In genomic region chr4:146142768-146143167, GRCh38 we compare ENCODE assay signal across 31 cellular contexts. TPM values are rescaled to one million over a fixed set of nuclear protein-coding genes. Genes with fewer than 3 reads are reported as not detected.
A peak's percentile ranks its signal among the peaks of the same experiment; 100 is the strongest.
DNase-seq lines count a peak whose midpoint lies in the region; ATAC-seq, FAIRE-seq and TF ChIP-seq lines count a peak whose summit lies in the region.
"Had no signal": no experiment of that assay in that cellular context is flagged by ENCODE, and none has a peak within 500 bp of the region (broad histone marks: within the 10 kb centered on the region; RNA-seq: fewer than 3 reads in every experiment).

No MANE protein-coding gene starts in this region.

- FAIRE-seq in GM18507 (lab: Jason Lieb, UNC) (peak; percentile 68), GM19239 (lab: Jason Lieb, UNC) (peak; percentile 40)
- FAIRE-seq: islet of Langerhans had no signal

- H3K79me2 ChIP-seq in PC-3 (ENCODE audit: low read length): no peaks in the 10 kb centered on the region
- H3K79me2 ChIP-seq: parathyroid adenoma had no signal

- DNase-seq in GM18507 (ENCODE audit: extremely low spot score, insufficient read length, low read depth) (no peak), GM19239 (ENCODE audit: insufficient read length, low spot score) (no peak), endodermal cell (peak; percentile 64), PC-3 (no peak), G401 (ENCODE audit: low spot score) (no peak)
- DNase-seq in activated CD4-positive, alpha-beta T cell treated with anti-CD3 and anti-CD28 coated beads, Interleukin-2, amount 50 U/mL, for 48 hours: no peak
- DNase-seq in central memory CD4-positive, alpha-beta T cell: no peak
- DNase-seq: ACHN; activated CD8-positive, alpha-beta memory T cell treated with anti-CD3 and anti-CD28 coated beads, Interleukin-2, amount 50 U/mL, for 48 hours; activated naive CD8-positive, alpha-beta T cell treated with anti-CD3 and anti-CD28 coated beads, Interleukin-2, amount 10 ng/mL, durations not matched to agents 7 days and 5 days; Caco-2; effector CD8-positive, alpha-beta T cell; esophagus squamous epithelium; IMR-90; mucosa of descending colon; NCI-H1105 treated with DMSO at 0.1 percent for 48 hours; NCI-H510A; NK-92 treated with Interleukin-12 subunit alpha and Interleukin-12 subunit beta, amount 100 ng/mL, for 24 hours; stimulated activated CD8-positive, alpha-beta memory T cell treated with anti-CD3 and anti-CD28 coated beads, Interleukin-4, amount 100 ng/mL, for 48 hours; T-helper 17 cell had no signal

- H3K4me3 Mint-ChIP-seq in endodermal cell: no peak overlapping the region
- H3K4me3 Mint-ChIP-seq: activated naive CD8-positive, alpha-beta T cell treated with anti-CD3 and anti-CD28 coated beads, Interleukin-2, amount 10 ng/mL, durations not matched to agents 7 days and 5 days; T-helper 17 cell had no signal

- H3K27me3 ChIP-seq in endodermal cell (ENCODE audit: control insufficient read depth, insufficient read depth, low read length, poor library complexity, severe bottlenecking) (peaks cover 5% of the 10 kb centered on the region), PC-3 (ENCODE audit: low read length) (peaks cover 59% of the 10 kb centered on the region)
- H3K27me3 ChIP-seq: BLaER1, esophagus squamous epithelium, gastroesophageal sphincter had no signal

- H3K36me3 ChIP-seq in endodermal cell (ENCODE audit: control insufficient read depth, insufficient read depth, low read length): no peaks in the 10 kb centered on the region
- H3K36me3 ChIP-seq in PC-3 (ENCODE audit: low read depth, low read length): no peaks in the 10 kb centered on the region
- H3K36me3 ChIP-seq: BLaER1, esophagus squamous epithelium, gastroesophageal sphincter, SJSA1 had no signal

- POLR2A ChIA-PET in PC-3 (lab: Charles Lee; ENCODE audit: unreplicated experiment): no interaction called here

- intact Hi-C loops in PC-3 (cut with micrococcal nuclease): no loop called here

- peaks cover 5% of the 10 kb centered on the region for H3K27me3 Mint-ChIP-seq in endodermal cell (ENCODE audit: insufficient read depth)

- H4K20me1 ChIP-seq in PC-3 (ENCODE audit: low read length): no peaks in the 10 kb centered on the region
- H4K20me1 ChIP-seq: BLaER1 had no signal

- peaks cover 12% of the 10 kb centered on the region for H3K4me1 ChIP-seq in endodermal cell (ENCODE audit: control insufficient read depth, insufficient read depth, low read length)
- H3K4me1 ChIP-seq in PC-3 (ENCODE audit: insufficient read depth, low read length): no peaks in the 10 kb centered on the region
- H3K4me1 ChIP-seq: BLaER1, Caco-2, esophagus squamous epithelium, gastroesophageal sphincter, parathyroid adenoma, SJSA1 had no signal

- H3F3A ChIP-seq in PC-3 (ENCODE audit: low read length, unreplicated experiment): no peaks in the 10 kb centered on the region

- peak overlapping the region; percentile 64 for H3K27ac Mint-ChIP-seq in endodermal cell
- H3K27ac Mint-ChIP-seq: activated naive CD8-positive, alpha-beta T cell treated with anti-CD3 and anti-CD28 coated beads, Interleukin-2, amount 10 ng/mL, durations not matched to agents 7 days and 5 days; activated T-helper 2 cell treated with anti-CD3 and anti-CD28 coated beads, Interferon-gamma antibody, Interleukin-2, Interleukin-4, amounts not matched to agents 10 μg/mL and 5 μg/mL and 100 μg/mL, durations not matched to agents 14 hours and 24 hours and 36 hours; T-helper 17 cell had no signal

- in situ Hi-C loops in G401 (cut with HindIII; ENCODE audit: low sequenced_read_pairs): no loop called here

- no peaks in the 10 kb centered on the region for H3K36me3 Mint-ChIP-seq in endodermal cell (ENCODE audit: low read depth)
- H3K36me3 Mint-ChIP-seq: activated naive CD8-positive, alpha-beta T cell treated with anti-CD3 and anti-CD28 coated beads, Interleukin-2, amount 10 ng/mL, durations not matched to agents 7 days and 5 days had no signal

- ATAC-seq in HG03175 (IDR thresholded peaks at IDR 0.05; ENCODE audit: unreplicated experiment) (peak; percentile 71), PC-3 (no peak)
- ATAC-seq: gastroesophageal sphincter, mucosa of descending colon, Panc1, sciatic nerve, T-helper 17 cell had no signal

- BruUV-seq in PC-3 (replicated peaks; lab: Mats Ljungman, UMichigan): no TSS peak

- no peaks in the 10 kb centered on the region for H3K9me3 Mint-ChIP-seq in endodermal cell
- H3K9me3 Mint-ChIP-seq: activated naive CD8-positive, alpha-beta T cell treated with anti-CD3 and anti-CD28 coated beads, Interleukin-2, amount 10 ng/mL, durations not matched to agents 7 days and 5 days; activated T-helper 2 cell treated with anti-CD3 and anti-CD28 coated beads, Interferon-gamma antibody, Interleukin-2, Interleukin-4, amounts not matched to agents 10 μg/mL and 5 μg/mL and 100 μg/mL, durations not matched to agents 14 hours and 24 hours and 36 hours had no signal

- H3K9ac ChIP-seq in endodermal cell (ENCODE audit: extremely low read depth, low read length, poor library complexity, severe bottlenecking) (no peak overlapping the region), PC-3 (ENCODE audit: low read length) (no peak overlapping the region)
- H3K9ac ChIP-seq: BLaER1, parathyroid adenoma had no signal

- H3K4me3 ChIP-seq in endodermal cell (ENCODE audit: low read length) (no peak overlapping the region), PC-3 (ENCODE audit: low read length) (no peak overlapping the region)
- H3K4me3 ChIP-seq: BLaER1, esophagus squamous epithelium, gastroesophageal sphincter, mucosa of descending colon, SJSA1 had no signal

- TF ChIP-seq CTCF in endodermal cell (conservative IDR thresholded peaks at IDR 0.05) (no peak), PC-3 (conservative IDR thresholded peaks at IDR 0.05; ENCODE audit: low read depth, low read length) (no peak)

- no peaks in the 10 kb centered on the region for H3K9me2 ChIP-seq in PC-3 (replicated peaks; ENCODE audit: low read length)

- H3K9me3 ChIP-seq in endodermal cell (ENCODE audit: control insufficient read depth, low read length): no peaks in the 10 kb centered on the region
- no peaks in the 10 kb centered on the region for H3K9me3 ChIP-seq in PC-3 (ENCODE audit: low read length)
- H3K9me3 ChIP-seq: BLaER1, Caco-2, esophagus squamous epithelium, gastroesophageal sphincter, mucosa of descending colon, SJSA1 had no signal

- CTCF ChIA-PET in PC-3 (lab: Charles Lee): no interaction called here

- H3K27ac ChIP-seq in endodermal cell (ENCODE audit: low read depth, low read length) (no peak overlapping the region), PC-3 (ENCODE audit: low read length) (no peak overlapping the region)
- H3K27ac ChIP-seq: BLaER1, esophagus squamous epithelium, gastroesophageal sphincter, HL-60, parathyroid adenoma, SJSA1, VCaP had no signal

- H3K4me1 Mint-ChIP-seq in endodermal cell: peaks cover 17% of the 10 kb centered on the region
- H3K4me1 Mint-ChIP-seq: activated naive CD8-positive, alpha-beta T cell treated with anti-CD3 and anti-CD28 coated beads, Interleukin-2, amount 10 ng/mL, durations not matched to agents 7 days and 5 days had no signal

- no peak overlapping the region for H2AFZ ChIP-seq in PC-3 (ENCODE audit: low read length)
- H2AFZ ChIP-seq: parathyroid adenoma had no signal

- H3K4me2 ChIP-seq in PC-3 (ENCODE audit: low read length): no peak overlapping the region
- H3K4me2 ChIP-seq: BLaER1 had no signal

RNA-seq across cellular contexts. Expression of gene LSM6, which starts 32.8 kb away (rescaled TPM):
- total RNA-seq in endodermal cell (10 to 100 TPM; 59.6 to 83.8 TPM), PC-3 (2014; rRNA removed) (62.8 and 76.3 TPM in 2 replicates)
- 67.5 TPM for polyA plus RNA-seq in endodermal cell (2013, experiment 1 of 2)
- 61.6 TPM for polyA plus RNA-seq in endodermal cell (2013, experiment 2 of 2)
- 54.7 and 106 TPM in 2 replicates for total RNA-seq in G401 (2014; rRNA removed; shearing (Covaris generic))
